In genomic region chr3:150083653-150084037, GRCh38 we compare ENCODE assay signal across 11 cellular contexts.
DNase-seq lines count a peak whose midpoint lies in the region; ATAC-seq and TF ChIP-seq lines count a peak whose summit lies in the region.
"Had no signal": no experiment of that assay in that cellular context is flagged by ENCODE, and none has a peak within 500 bp of the region (broad histone marks: within the 10 kb centered on the region; RNA-seq: fewer than 3 reads in every experiment).

No MANE protein-coding gene starts in this region.

- no peaks in the 10 kb centered on the region for H3K9me3 Mint-ChIP-seq in activated CD4-positive, alpha-beta T cell treated with anti-CD3 and anti-CD28 coated beads, Interleukin-2, amount 10 ng/mL, durations not matched to agents 24 days and 14 days
- H3K9me3 Mint-ChIP-seq: activated T-cell treated with anti-CD3 and anti-CD28 coated beads, Interleukin-2, amount 50 U/mL, for 72 hours; dendritic cell treated with granulocyte-macrophage colony-stimulating factor and Interleukin-4, amounts not matched to agents 40 ng/mL and 50 ng/mL, for 4 days had no signal

- H3K9ac ChIP-seq in fibroblast of lung (ENCODE audit: insufficient read depth, low read length) = no peak overlapping the region
- H3K9ac ChIP-seq: parathyroid adenoma had no signal

- TF ChIP-seq CTCF in fibroblast of lung (conservative IDR thresholded peaks at IDR 0.05 in 1 of 2, IDR thresholded peaks at IDR 0.05 in 1 of 2; ENCODE audit: low read depth in 1 of 2, low read length in 2 of 2) = no peak
- no peak for TF ChIP-seq CTCF in psoas muscle (IDR thresholded peaks at IDR 0.05)

- H3K4me1 Mint-ChIP-seq in activated CD4-positive, alpha-beta T cell treated with anti-CD3 and anti-CD28 coated beads, Interleukin-2, amount 10 ng/mL, durations not matched to agents 24 days and 14 days = no peaks in the 10 kb centered on the region

- no peaks in the 10 kb centered on the region for H3K36me3 Mint-ChIP-seq in activated CD4-positive, alpha-beta T cell treated with anti-CD3 and anti-CD28 coated beads, Interleukin-2, amount 10 ng/mL, durations not matched to agents 24 days and 14 days (ENCODE audit: low read depth)

- no peaks in the 10 kb centered on the region for H4K20me1 ChIP-seq in fibroblast of lung (ENCODE audit: control insufficient read depth, extremely low read depth, insufficient read depth, low read length)

- H3K4me3 ChIP-seq in fibroblast of lung (replicated peaks in 1 of 4; ENCODE audit: control extremely low read depth in 1 of 4, insufficient read depth in 1 of 4, low read depth in 3 of 4, low read length in 4 of 4) (peak overlapping the region; percentile 41 to 67 (median 52)), psoas muscle (peak overlapping the region; percentile 56)

- no peak overlapping the region for H3K27ac Mint-ChIP-seq in activated CD4-positive, alpha-beta T cell treated with anti-CD3 and anti-CD28 coated beads, Interleukin-2, amount 10 ng/mL, durations not matched to agents 24 days and 14 days
- H3K27ac Mint-ChIP-seq: activated T-cell treated with anti-CD3 and anti-CD28 coated beads, Interleukin-2, amount 50 U/mL, for 72 hours; dendritic cell treated with granulocyte-macrophage colony-stimulating factor and Interleukin-4, amounts not matched to agents 40 ng/mL and 50 ng/mL, for 4 days had no signal

- H3K27me3 ChIP-seq in fibroblast of lung (ENCODE audit: control insufficient read depth, insufficient read depth, low read length) (no peaks in the 10 kb centered on the region), psoas muscle (ENCODE audit: insufficient read depth in 3 of 3, low read length in 2 of 3) (no peaks in the 10 kb centered on the region)

- 15 to 19% (median 16%) methylated on average over 8 of the region's 8 CpGs for WGBS in psoas muscle, 3 donors

- H2AFZ ChIP-seq in fibroblast of lung (ENCODE audit: low read length) = peak overlapping the region; percentile 22
- H2AFZ ChIP-seq: parathyroid adenoma had no signal

- peaks cover 20% of the 10 kb centered on the region for H3K4me1 ChIP-seq in fibroblast of lung (ENCODE audit: control insufficient read depth, extremely low read depth, insufficient read depth, low read length)
- H3K4me1 ChIP-seq in psoas muscle = peaks cover 15% of the 10 kb centered on the region
- H3K4me1 ChIP-seq: parathyroid adenoma had no signal

- DNase-seq in Ammon's horn (ENCODE audit: low spot score) (peak; percentile 66), NCI-H446 treated with DMSO at 0.1 percent for 48 hours (lab: John Stamatoyannopoulos, UW) (peak; percentile 97), fibroblast of lung (ENCODE audit: low read depth in 2 of 2) (peak; percentile 79 to 85), psoas muscle (no peak), NCI-H345 treated with DMSO at 0.1 percent for 48 hours (lab: John Stamatoyannopoulos, UW; ENCODE audit: unreplicated experiment) (no peak), NCI-H146 treated with DMSO at 0.1 percent for 48 hours (lab: John Stamatoyannopoulos, UW; ENCODE audit: unreplicated experiment) (no peak), islet precursor cell (no peak)
- no peak for DNase-seq in activated CD4-positive, alpha-beta T cell treated with anti-CD3 and anti-CD28 coated beads, Interleukin-2, amount 10 ng/mL, durations not matched to agents 24 days and 14 days
- DNase-seq: activated T-cell treated with anti-CD3 and anti-CD28 coated beads, Interleukin-2, amount 50 U/mL, for 72 hours had no signal

- intact Hi-C loops in psoas muscle (cut with DNase I) = no loop called here
- intact Hi-C loops in activated CD4-positive, alpha-beta T cell treated with anti-CD3 and anti-CD28 coated beads, Interleukin-2, amount 10 ng/mL, durations not matched to agents 24 days and 14 days (cut with micrococcal nuclease) = no loop called here

- H3K4me3 Mint-ChIP-seq in activated CD4-positive, alpha-beta T cell treated with anti-CD3 and anti-CD28 coated beads, Interleukin-2, amount 10 ng/mL, durations not matched to agents 24 days and 14 days = no peak overlapping the region
- H3K4me3 Mint-ChIP-seq: activated T-cell treated with anti-CD3 and anti-CD28 coated beads, Interleukin-2, amount 50 U/mL, for 72 hours; dendritic cell treated with granulocyte-macrophage colony-stimulating factor and Interleukin-4, amounts not matched to agents 40 ng/mL and 50 ng/mL, for 4 days had no signal

- peak in 2 of 4 donors; percentile 70 to 85 for ATAC-seq in psoas muscle
- ATAC-seq: activated T-cell treated with anti-CD3 and anti-CD28 coated beads, Interleukin-2, amount 50 U/mL, for 72 hours had no signal

- H3K36me3 ChIP-seq in fibroblast of lung (ENCODE audit: control insufficient read depth, insufficient read depth, low read length) (no peaks in the 10 kb centered on the region), psoas muscle (ENCODE audit: insufficient read depth in 1 of 2, low read depth in 1 of 2) (no peaks in the 10 kb centered on the region)

- peaks cover 4% of the 10 kb centered on the region for H3K27me3 Mint-ChIP-seq in activated CD4-positive, alpha-beta T cell treated with anti-CD3 and anti-CD28 coated beads, Interleukin-2, amount 10 ng/mL, durations not matched to agents 24 days and 14 days

- no peaks in the 10 kb centered on the region for H3K9me3 ChIP-seq in fibroblast of lung (ENCODE audit: control insufficient read depth, insufficient read depth, low read depth, low read length)
- no peaks in the 10 kb centered on the region for H3K9me3 ChIP-seq in psoas muscle

- H3K79me2 ChIP-seq in fibroblast of lung (ENCODE audit: control insufficient read depth, insufficient read depth, low read length) = no peaks in the 10 kb centered on the region
- H3K79me2 ChIP-seq: parathyroid adenoma had no signal

- H3K4me2 ChIP-seq in fibroblast of lung (ENCODE audit: extremely low read depth, insufficient read depth, low read length) = peak overlapping the region; percentile 59

- peak overlapping the region; percentile 15 for H3K27ac ChIP-seq in fibroblast of lung (ENCODE audit: insufficient read depth, low read length)
- peak overlapping the region; percentile 73 for H3K27ac ChIP-seq in psoas muscle
- H3K27ac ChIP-seq: parathyroid adenoma had no signal

Comparison
In these comparisons a context has a peak if more than half of its experiments do, and no peak if none do; other contexts are left out.
1. DNase-seq: peak in Ammon's horn (single experiment), NCI-H446 treated with DMSO at 0.1 percent for 48 hours (single experiment) and fibroblast of lung (2 of 2); none in psoas muscle (0 of 2), NCI-H345 treated with DMSO at 0.1 percent for 48 hours (single experiment), activated CD4-positive, alpha-beta T cell treated with anti-CD3 and anti-CD28 coated beads, Interleukin-2, amount 10 ng/mL, durations not matched to agents 24 days and 14 days (single experiment), NCI-H146 treated with DMSO at 0.1 percent for 48 hours (single experiment) and islet precursor cell (single experiment).